Comparison of ENCODE assay signal across 27 cellular contexts in the genomic region with DNA sequence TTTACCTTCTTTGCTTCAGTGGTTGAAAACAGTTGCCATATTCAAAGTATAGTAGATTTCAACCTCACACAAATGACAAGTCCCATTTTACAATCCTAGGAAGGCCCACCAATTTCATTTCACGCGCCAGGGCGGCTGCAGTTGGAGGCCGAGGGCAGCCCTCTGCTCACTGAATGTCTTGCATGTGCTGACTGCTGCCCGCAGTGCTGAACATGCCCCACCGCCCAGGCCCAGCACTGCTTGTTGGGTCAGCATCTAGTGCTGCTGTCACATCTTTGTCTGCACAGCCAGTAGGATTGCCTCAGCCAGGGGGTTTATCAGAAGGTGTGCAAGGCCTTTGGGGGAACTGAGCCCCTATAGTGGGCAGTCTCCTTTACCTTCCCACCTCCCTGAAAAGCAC. TPM values are rescaled to one million over a fixed set of nuclear protein-coding genes. Genes with fewer than 3 reads are reported as not detected.
DNase-seq lines count a peak whose midpoint lies in the region; ATAC-seq, FAIRE-seq and TF ChIP-seq lines count a peak whose summit lies in the region.
"Had no signal": no experiment of that assay in that cellular context is flagged by ENCODE, and none has a peak within 500 bp of the region (broad histone marks: within the 10 kb centered on the region; RNA-seq: fewer than 3 reads in every experiment).

No MANE protein-coding gene starts in this region.

- peak overlapping the region; percentile 74 for H3K27ac Mint-ChIP-seq in activated CD4-positive, alpha-beta memory T cell treated with anti-CD3 and anti-CD28 coated beads for 36 hours
- H3K27ac Mint-ChIP-seq in activated CD4-positive, alpha-beta memory T cell treated with anti-CD3 and anti-CD28 coated beads, Interleukin-2, amount 10 ng/mL, durations not matched to agents 7 days and 5 days = no peak overlapping the region
- H3K27ac Mint-ChIP-seq in CD4-positive, CD25-positive, alpha-beta regulatory T cell = peak overlapping the region in 2 of 3 donors; percentile 49 to 55
- peak overlapping the region; percentile 49 for H3K27ac Mint-ChIP-seq in activated T-helper 17 cell treated with anti-CD3 and anti-CD28 coated beads, Interleukin-2, amount 50 U/mL, for 72 hours
- H3K27ac Mint-ChIP-seq: CD4-positive, alpha-beta T cell; T-helper 1 cell treated with Interleukin-12 subunit alpha and Interleukin-12 subunit beta and Interleukin-4 antibody, amounts not matched to agents 30 μg/mL and 1 μg/mL, for 36 hours had no signal

- no peaks in the 10 kb centered on the region for H3K27me3 Mint-ChIP-seq in activated CD4-positive, alpha-beta memory T cell treated with anti-CD3 and anti-CD28 coated beads for 36 hours
- no peaks in the 10 kb centered on the region for H3K27me3 Mint-ChIP-seq in activated CD4-positive, alpha-beta memory T cell treated with anti-CD3 and anti-CD28 coated beads, Interleukin-2, amount 10 ng/mL, durations not matched to agents 7 days and 5 days
- H3K27me3 Mint-ChIP-seq in CD4-positive, CD25-positive, alpha-beta regulatory T cell = no peaks in the 10 kb centered on the region
- H3K27me3 Mint-ChIP-seq in activated T-helper 17 cell treated with anti-CD3 and anti-CD28 coated beads, Interleukin-2, amount 50 U/mL, for 72 hours = no peaks in the 10 kb centered on the region
- H3K27me3 Mint-ChIP-seq: CD4-positive, alpha-beta T cell had no signal

- no peaks in the 10 kb centered on the region for H3K9me3 ChIP-seq in CD4-positive, CD25-positive, alpha-beta regulatory T cell (ENCODE audit: control insufficient read depth in 2 of 2, low read length in 2 of 2)
- H3K9me3 ChIP-seq in right atrium auricular region = no peaks in the 10 kb centered on the region
- H3K9me3 ChIP-seq: right lobe of liver, tibial nerve had no signal

- no peaks in the 10 kb centered on the region for H3K27me3 ChIP-seq in CD4-positive, CD25-positive, alpha-beta regulatory T cell (ENCODE audit: control insufficient read depth, insufficient read depth, low read length)
- no peaks in the 10 kb centered on the region for H3K27me3 ChIP-seq in right atrium auricular region
- H3K27me3 ChIP-seq: right lobe of liver, tibial nerve had no signal

- FAIRE-seq in HTR-8/SVneo (lab: Jason Lieb, UNC) = no peak
- FAIRE-seq: A204.1 had no signal

- H3K27ac ChIP-seq in CD4-positive, CD25-positive, alpha-beta regulatory T cell (ENCODE audit: insufficient read depth, low read length, poor library complexity, severe bottlenecking) = no peak overlapping the region
- no peak overlapping the region for H3K27ac ChIP-seq in right atrium auricular region
- H3K27ac ChIP-seq: PC-9, right lobe of liver, tibial nerve had no signal

- intact Hi-C loops in activated CD4-positive, alpha-beta memory T cell treated with anti-CD3 and anti-CD28 coated beads for 36 hours (cut with micrococcal nuclease) = no loop called here

- CTCF ChIA-PET in activated CD4-positive, alpha-beta memory T cell treated with anti-CD3 and anti-CD28 coated beads for 36 hours (lab: Charles Lee) = no interaction called here
- CTCF ChIA-PET in activated CD4-positive, alpha-beta memory T cell treated with anti-CD3 and anti-CD28 coated beads, Interleukin-2, amount 10 ng/mL, durations not matched to agents 7 days and 5 days (lab: Charles Lee) = no interaction called here

- TF ChIP-seq CTCF in right atrium auricular region (IDR thresholded peaks at IDR 0.05) = no peak

- DNase-seq in activated CD4-positive, alpha-beta memory T cell treated with anti-CD3 and anti-CD28 coated beads for 36 hours = no peak
- no peak for DNase-seq in activated CD4-positive, alpha-beta memory T cell treated with anti-CD3 and anti-CD28 coated beads, Interleukin-2, amount 10 ng/mL, durations not matched to agents 7 days and 5 days
- no peak for DNase-seq in CD4-positive, CD25-positive, alpha-beta regulatory T cell
- DNase-seq in foreskin melanocyte (peak; percentile 18), right atrium auricular region (ENCODE audit: low spot score) (no peak), HTR-8/SVneo (ENCODE audit: insufficient read length, low spot score) (no peak)
- DNase-seq: CD4-positive, alpha-beta T cell; central memory CD4-positive, alpha-beta T cell; mesendoderm; NCI-H1092; NCI-H187; NCI-H2171; NCI-H510A treated with DMSO at 0.1 percent for 48 hours; right lobe of liver had no signal

- H3K9me3 Mint-ChIP-seq in activated CD4-positive, alpha-beta memory T cell treated with anti-CD3 and anti-CD28 coated beads for 36 hours = no peaks in the 10 kb centered on the region
- H3K9me3 Mint-ChIP-seq in activated CD4-positive, alpha-beta memory T cell treated with anti-CD3 and anti-CD28 coated beads, Interleukin-2, amount 10 ng/mL, durations not matched to agents 7 days and 5 days = no peaks in the 10 kb centered on the region
- no peaks in the 10 kb centered on the region for H3K9me3 Mint-ChIP-seq in CD4-positive, CD25-positive, alpha-beta regulatory T cell
- no peaks in the 10 kb centered on the region for H3K9me3 Mint-ChIP-seq in activated T-helper 17 cell treated with anti-CD3 and anti-CD28 coated beads, Interleukin-2, amount 50 U/mL, for 72 hours
- H3K9me3 Mint-ChIP-seq: CD4-positive, alpha-beta T cell; T-helper 1 cell treated with Interleukin-12 subunit alpha and Interleukin-12 subunit beta and Interleukin-4 antibody, amounts not matched to agents 30 μg/mL and 1 μg/mL, for 36 hours had no signal

- H3K4me3 Mint-ChIP-seq in activated CD4-positive, alpha-beta memory T cell treated with anti-CD3 and anti-CD28 coated beads for 36 hours = no peak overlapping the region
- H3K4me3 Mint-ChIP-seq in activated CD4-positive, alpha-beta memory T cell treated with anti-CD3 and anti-CD28 coated beads, Interleukin-2, amount 10 ng/mL, durations not matched to agents 7 days and 5 days = no peak overlapping the region
- H3K4me3 Mint-ChIP-seq in CD4-positive, CD25-positive, alpha-beta regulatory T cell = no peak overlapping the region
- H3K4me3 Mint-ChIP-seq in activated T-helper 17 cell treated with anti-CD3 and anti-CD28 coated beads, Interleukin-2, amount 50 U/mL, for 72 hours = no peak overlapping the region
- H3K4me3 Mint-ChIP-seq: CD4-positive, alpha-beta T cell; T-helper 1 cell treated with Interleukin-12 subunit alpha and Interleukin-12 subunit beta and Interleukin-4 antibody, amounts not matched to agents 30 μg/mL and 1 μg/mL, for 36 hours had no signal

- H3K4me1 ChIP-seq in CD4-positive, CD25-positive, alpha-beta regulatory T cell (ENCODE audit: control insufficient read depth, insufficient read depth, low read length, poor library complexity, severe bottlenecking) = no peaks in the 10 kb centered on the region
- H3K4me1 ChIP-seq in right atrium auricular region = no peaks in the 10 kb centered on the region
- H3K4me1 ChIP-seq: right lobe of liver had no signal

- ATAC-seq in CD4-positive, CD25-positive, alpha-beta regulatory T cell (ENCODE audit: low read depth in 2 of 2) = no peak
- no peak for ATAC-seq in activated T-helper 17 cell treated with anti-CD3 and anti-CD28 coated beads, Interleukin-2, amount 50 U/mL, for 72 hours (replicated peaks)
- ATAC-seq in GM21717 (IDR thresholded peaks at IDR 0.05; ENCODE audit: unreplicated experiment) = no peak
- ATAC-seq: activated CD4-positive, CD25-positive, alpha-beta regulatory T cell treated with anti-CD3 and anti-CD28 coated beads, Interleukin-2, amount 50 U/mL, for 24 hours; esophagus mucosa; left lobe of liver; Right ventricle myocardium inferior; SK-N-SH treated with all-trans-retinoic acid at 6 μM for 48 hours had no signal

- POLR2A ChIA-PET in activated CD4-positive, alpha-beta memory T cell treated with anti-CD3 and anti-CD28 coated beads for 36 hours (lab: Charles Lee) = no interaction called here
- POLR2A ChIA-PET in activated CD4-positive, alpha-beta memory T cell treated with anti-CD3 and anti-CD28 coated beads, Interleukin-2, amount 10 ng/mL, durations not matched to agents 7 days and 5 days (lab: Charles Lee) = interaction anchor here (1.4 to 1.6 kb wide), 3 partner anchors 10 to 22 kb away, joined by 3 to 5 read pairs (median 5); a partner anchor contains a TSS

- H3K36me3 ChIP-seq in CD4-positive, CD25-positive, alpha-beta regulatory T cell (ENCODE audit: control insufficient read depth, insufficient read depth, low read length) = peaks cover 64% of the 10 kb centered on the region
- peaks cover 45% of the 10 kb centered on the region for H3K36me3 ChIP-seq in right atrium auricular region

- peaks cover 18% of the 10 kb centered on the region for H3K4me1 Mint-ChIP-seq in activated CD4-positive, alpha-beta memory T cell treated with anti-CD3 and anti-CD28 coated beads for 36 hours (ENCODE audit: low read depth)
- peaks cover 23% of the 10 kb centered on the region for H3K4me1 Mint-ChIP-seq in activated CD4-positive, alpha-beta memory T cell treated with anti-CD3 and anti-CD28 coated beads, Interleukin-2, amount 10 ng/mL, durations not matched to agents 7 days and 5 days
- H3K4me1 Mint-ChIP-seq in CD4-positive, CD25-positive, alpha-beta regulatory T cell = peaks cover 0 to 26% (median 8%) of the 10 kb centered on the region in 4 donors
- peaks cover 7% of the 10 kb centered on the region for H3K4me1 Mint-ChIP-seq in activated T-helper 17 cell treated with anti-CD3 and anti-CD28 coated beads, Interleukin-2, amount 50 U/mL, for 72 hours

- no peak overlapping the region for H3K4me3 ChIP-seq in CD4-positive, CD25-positive, alpha-beta regulatory T cell (ENCODE audit: low read depth, low read length)
- H3K4me3 ChIP-seq in right atrium auricular region = no peak overlapping the region
- H3K4me3 ChIP-seq: PC-9, right lobe of liver, tibial nerve had no signal

- peaks cover 20% of the 10 kb centered on the region for H3K36me3 Mint-ChIP-seq in activated CD4-positive, alpha-beta memory T cell treated with anti-CD3 and anti-CD28 coated beads for 36 hours
- peaks cover 49% of the 10 kb centered on the region for H3K36me3 Mint-ChIP-seq in activated CD4-positive, alpha-beta memory T cell treated with anti-CD3 and anti-CD28 coated beads, Interleukin-2, amount 10 ng/mL, durations not matched to agents 7 days and 5 days (ENCODE audit: low read depth)
- peaks cover 20% of the 10 kb centered on the region for H3K36me3 Mint-ChIP-seq in CD4-positive, CD25-positive, alpha-beta regulatory T cell
- peaks cover 84% of the 10 kb centered on the region for H3K36me3 Mint-ChIP-seq in activated T-helper 17 cell treated with anti-CD3 and anti-CD28 coated beads, Interleukin-2, amount 50 U/mL, for 72 hours (ENCODE audit: low read depth)

RNA-seq across cellular contexts. Expression of a gene that starts 11.5 kb away (rescaled TPM):
- 10 to 100 TPM; 11.1 to 11.3 TPM for total RNA-seq in activated CD4-positive, alpha-beta memory T cell treated with anti-CD3 and anti-CD28 coated beads for 36 hours
- total RNA-seq in activated CD4-positive, alpha-beta memory T cell treated with anti-CD3 and anti-CD28 coated beads, Interleukin-2, amount 10 ng/mL, durations not matched to agents 7 days and 5 days = 10 to 100 TPM; 27.0 to 27.9 TPM
- total RNA-seq in CD4-positive, CD25-positive, alpha-beta regulatory T cell = 48.3 TPM
- 1 to 10 TPM; 3.5 to 6.3 (median 5.2) TPM for polyA plus RNA-seq in CD4-positive, CD25-positive, alpha-beta regulatory T cell
- total RNA-seq in activated T-helper 17 cell treated with anti-CD3 and anti-CD28 coated beads, Interleukin-2, amount 50 U/mL, for 72 hours = 10 to 100 TPM; 21.7 to 25.5 TPM
- 10 to 100 TPM; 11.1 to 11.4 TPM for total RNA-seq in right atrium auricular region

RNA-seq across cellular contexts. Expression of a gene that starts 11.8 kb away (rescaled TPM):
- total RNA-seq in activated CD4-positive, alpha-beta memory T cell treated with anti-CD3 and anti-CD28 coated beads for 36 hours = 10 to 100 TPM; 52.4 to 53.0 TPM
- 10 to 100 TPM; 51.4 to 54.9 TPM for total RNA-seq in activated CD4-positive, alpha-beta memory T cell treated with anti-CD3 and anti-CD28 coated beads, Interleukin-2, amount 10 ng/mL, durations not matched to agents 7 days and 5 days
- 50.4 TPM for total RNA-seq in CD4-positive, CD25-positive, alpha-beta regulatory T cell
- polyA plus RNA-seq in CD4-positive, CD25-positive, alpha-beta regulatory T cell = 10 to 100 TPM; 17.0 to 19.7 (median 18.4) TPM
- 10 to 100 TPM; 69.7 to 81.6 TPM for total RNA-seq in activated T-helper 17 cell treated with anti-CD3 and anti-CD28 coated beads, Interleukin-2, amount 50 U/mL, for 72 hours
- total RNA-seq in right atrium auricular region = 10 to 100 TPM; 12.6 to 18.8 TPM

RNA-seq across cellular contexts. Expression of a gene that starts 36.8 kb away (rescaled TPM):
- 10 to 100 TPM; 49.2 to 49.9 TPM for total RNA-seq in activated CD4-positive, alpha-beta memory T cell treated with anti-CD3 and anti-CD28 coated beads for 36 hours
- total RNA-seq in activated CD4-positive, alpha-beta memory T cell treated with anti-CD3 and anti-CD28 coated beads, Interleukin-2, amount 10 ng/mL, durations not matched to agents 7 days and 5 days = 10 to 100 TPM; 38.1 to 41.1 TPM
- total RNA-seq in CD4-positive, CD25-positive, alpha-beta regulatory T cell = 19.0 TPM
- 10 to 100 TPM; 31.5 to 44.7 (median 35.9) TPM for polyA plus RNA-seq in CD4-positive, CD25-positive, alpha-beta regulatory T cell
- total RNA-seq in activated T-helper 17 cell treated with anti-CD3 and anti-CD28 coated beads, Interleukin-2, amount 50 U/mL, for 72 hours = 10 to 100 TPM; 47.0 to 85.6 TPM
- 1 to 10 TPM; 5.1 to 8.5 TPM for total RNA-seq in right atrium auricular region

RNA-seq across cellular contexts. Expression of a gene that starts 51.0 kb away (rescaled TPM):
- not detected for total RNA-seq in activated CD4-positive, alpha-beta memory T cell treated with anti-CD3 and anti-CD28 coated beads for 36 hours
- not detected for total RNA-seq in activated CD4-positive, alpha-beta memory T cell treated with anti-CD3 and anti-CD28 coated beads, Interleukin-2, amount 10 ng/mL, durations not matched to agents 7 days and 5 days
- total RNA-seq in CD4-positive, CD25-positive, alpha-beta regulatory T cell = not detected
- polyA plus RNA-seq in CD4-positive, CD25-positive, alpha-beta regulatory T cell = under 1 TPM in 1 of 4 donors, not detected in 3; 0.25 TPM
- total RNA-seq in activated T-helper 17 cell treated with anti-CD3 and anti-CD28 coated beads, Interleukin-2, amount 50 U/mL, for 72 hours = not detected
- total RNA-seq in right atrium auricular region = not detected
- total RNA-seq: CD4-positive, alpha-beta T cell; fibroblast of villous mesenchyme; myocyte; Right ventricle myocardium inferior; tibial nerve had no signal
